In genomic region chr13:41061075-41061913, GRCh38 we compare ENCODE assay signal across 8 cellular contexts. TPM values are rescaled to one million over a fixed set of nuclear protein-coding genes. Genes with fewer than 3 reads are reported as not detected.
DNase-seq lines count a peak whose midpoint lies in the region; ATAC-seq, FAIRE-seq and TF ChIP-seq lines count a peak whose summit lies in the region.

WBP4 (plus strand) TSS chr13:41061509; CDS start chr13:41061674, 165 bp downstream.

- intact Hi-C loops in naive thymus-derived CD4-positive, alpha-beta T cell (cut with micrococcal nuclease) = loop anchor here (1.0 to 5.0 kb wide), 17 partner anchors 42 to 1210 kb away; partner anchors contain the start of genes ELF1 (in 2 of the 2), KBTBD6 (in 2 of the 2), MRPS31 (in 2 of the 2) and MTRF1 (in 2 of the 2)

- H3K4me3 ChIP-seq in DOHH2 (ENCODE audit: low read length) (peak within 1 kb of the TSS; percentile 91), KMS-11 (IDR thresholded peaks at IDR 0.05; ENCODE audit: insufficient read depth, low read depth, low read length) (no peak within 1 kb of the TSS)
- H3K4me3 ChIP-seq in naive thymus-derived CD4-positive, alpha-beta T cell (ENCODE audit: low read length) = peak within 1 kb of the TSS; percentile 74

- H4K20me1 ChIP-seq in DOHH2 (ENCODE audit: control insufficient read depth, insufficient read depth, low read depth, low read length) (no peaks in the 10 kb centered on the region), KMS-11 (ENCODE audit: insufficient read depth) (no peaks in the 10 kb centered on the region)

- H3K4me2 ChIP-seq in DOHH2 (ENCODE audit: low read length) (peak within 1 kb of the TSS; percentile 83), KMS-11 (peak within 1 kb of the TSS; percentile 87)

- H3K27ac ChIP-seq in DOHH2 (ENCODE audit: low read depth, low read length) (peak within 1 kb of the TSS; percentile 79), KMS-11 (peak within 1 kb of the TSS; percentile 95)
- H3K27ac ChIP-seq in naive thymus-derived CD4-positive, alpha-beta T cell (ENCODE audit: low read depth, low read length) = peak within 1 kb of the TSS; percentile 77

- POLR2A ChIA-PET in naive thymus-derived CD4-positive, alpha-beta T cell (lab: Charles Lee) = interaction anchor here (0.7 to 5.7 kb wide), 21 partner anchors 9 to 1931 kb away, joined by 3 to 71 read pairs (median 4); partner anchors contain the start of genes DGKH, ELF1, EPSTI1 and MRPS31

- peak within 1 kb of the TSS; percentile 69 for H2AFZ ChIP-seq in KMS-11 (ENCODE audit: low read depth)

- no peaks in the 10 kb centered on the region for H3K9me3 ChIP-seq in DOHH2 (ENCODE audit: control insufficient read depth, insufficient read depth, low read length)
- H3K9me3 ChIP-seq in naive thymus-derived CD4-positive, alpha-beta T cell (ENCODE audit: control insufficient read depth in 2 of 3, low read length in 3 of 3) = no peaks in the 10 kb centered on the region

- 0 out of 2 replicates have a peak, but pooled peaks cover 3% of the 10 kb centered on the region for H3F3A ChIP-seq in DOHH2 (ENCODE audit: control insufficient read depth, insufficient read depth)

- CTCF ChIA-PET in naive thymus-derived CD4-positive, alpha-beta T cell (lab: Charles Lee) = interaction anchor here (0.5 to 2.1 kb wide), 9 partner anchors 13 to 1124 kb away, joined by 3 to 6 read pairs (median 4); partner anchors contain the start of gene ELF1

- peak within 1 kb of the TSS; percentile 95 to 100 (median 100) for H3K27ac Mint-ChIP-seq in naive thymus-derived CD4-positive, alpha-beta T cell
- H3K27ac Mint-ChIP-seq in stimulated activated memory B cell treated with anti-CD40 and anti-IgM and Interleukin-4, amounts not matched to agents 10 μg/mL and 1 μg/mL and 100 μg/mL, for 72 hours = peak within 1 kb of the TSS; percentile 100

- peaks cover 33 to 82% (median 59%) of the 10 kb centered on the region in 7 donors for H3K4me1 Mint-ChIP-seq in naive thymus-derived CD4-positive, alpha-beta T cell
- peaks cover 49% of the 10 kb centered on the region for H3K4me1 Mint-ChIP-seq in stimulated activated memory B cell treated with anti-CD40 and anti-IgM and Interleukin-4, amounts not matched to agents 10 μg/mL and 1 μg/mL and 100 μg/mL, for 72 hours

- peak; percentile 62 for ATAC-seq in GM21737 (IDR thresholded peaks at IDR 0.05; ENCODE audit: unreplicated experiment)
- ATAC-seq in naive thymus-derived CD4-positive, alpha-beta T cell = peak; percentile 78
- peak; percentile 88 for ATAC-seq in stimulated activated memory B cell treated with anti-CD40 and anti-IgM and Interleukin-4, amounts not matched to agents 10 μg/mL and 1 μg/mL and 100 μg/mL, for 72 hours

- H3K36me3 ChIP-seq in DOHH2 (ENCODE audit: control insufficient read depth, low read length) = peaks cover 30% of the 10 kb centered on the region
- no peaks in the 10 kb centered on the region for H3K36me3 ChIP-seq in KMS-11 (ENCODE audit: insufficient read depth)
- H3K36me3 ChIP-seq in naive thymus-derived CD4-positive, alpha-beta T cell (ENCODE audit: control insufficient read depth in 2 of 3, insufficient read depth in 3 of 3, low read length in 3 of 3) = peaks cover 0 to 30% (median 3%) of the 10 kb centered on the region in 3 experiments

- DNase-seq in RCC 7860 (ENCODE audit: low spot score) (peak; percentile 79), activated T-helper 1 cell treated with Interleukin-2 at 50 U/mL for 16 hours (ENCODE audit: low read depth) (peak; percentile 67), fibroblast of gingiva (ENCODE audit: low read depth) (peak; percentile 97)
- DNase-seq in naive thymus-derived CD4-positive, alpha-beta T cell = peak; percentile 81 to 94 (median 90)

- peaks cover 0 to 14% (median 9%) of the 10 kb centered on the region in 5 donors for H3K36me3 Mint-ChIP-seq in naive thymus-derived CD4-positive, alpha-beta T cell
- peaks cover 24% of the 10 kb centered on the region for H3K36me3 Mint-ChIP-seq in stimulated activated memory B cell treated with anti-CD40 and anti-IgM and Interleukin-4, amounts not matched to agents 10 μg/mL and 1 μg/mL and 100 μg/mL, for 72 hours

- no peak for TF ChIP-seq CTCF in DOHH2 (IDR thresholded peaks at IDR 0.05; ENCODE audit: low read depth, low read length, poor library complexity, severe bottlenecking)
- TF ChIP-seq CTCF in KMS-11 (conservative IDR thresholded peaks at IDR 0.05; ENCODE audit: low read depth, low read length) = no peak

- peak within 1 kb of the TSS; percentile 97 to 100 (median 99) for H3K4me3 Mint-ChIP-seq in naive thymus-derived CD4-positive, alpha-beta T cell
- H3K4me3 Mint-ChIP-seq in stimulated activated memory B cell treated with anti-CD40 and anti-IgM and Interleukin-4, amounts not matched to agents 10 μg/mL and 1 μg/mL and 100 μg/mL, for 72 hours = peak within 1 kb of the TSS; percentile 98

- peaks cover 43% of the 10 kb centered on the region for H3K4me1 ChIP-seq in DOHH2 (ENCODE audit: control insufficient read depth, low read length)
- peaks cover 41% of the 10 kb centered on the region for H3K4me1 ChIP-seq in KMS-11 (ENCODE audit: low read depth, poor library complexity, severe bottlenecking)
- H3K4me1 ChIP-seq in naive thymus-derived CD4-positive, alpha-beta T cell (ENCODE audit: control insufficient read depth in 2 of 2, insufficient read depth in 2 of 2, low read length in 2 of 2) = peaks cover 0 to 5% of the 10 kb centered on the region in 2 donors

- peak within 1 kb of the TSS; percentile 88 for H3K9ac ChIP-seq in KMS-11

- no peaks in the 10 kb centered on the region for H3K9me2 ChIP-seq in DOHH2 (replicated peaks; ENCODE audit: control insufficient read depth, low read length)

- no peak for FAIRE-seq in RCC 7860 (lab: Jason Lieb, UNC)

- H3K79me2 ChIP-seq in DOHH2 (ENCODE audit: control insufficient read depth, low read length) (peaks cover 77% of the 10 kb centered on the region), KMS-11 (ENCODE audit: insufficient read depth, low read depth) (peaks cover 75% of the 10 kb centered on the region)

- H3K9me3 Mint-ChIP-seq in naive thymus-derived CD4-positive, alpha-beta T cell = peaks cover 0 to 19% (median 0%) of the 10 kb centered on the region in 11 donors
- no peaks in the 10 kb centered on the region for H3K9me3 Mint-ChIP-seq in stimulated activated memory B cell treated with anti-CD40 and anti-IgM and Interleukin-4, amounts not matched to agents 10 μg/mL and 1 μg/mL and 100 μg/mL, for 72 hours

- peaks cover 0 to 10% (median 0%) of the 10 kb centered on the region in 5 donors for H3K27me3 Mint-ChIP-seq in naive thymus-derived CD4-positive, alpha-beta T cell
- no peaks in the 10 kb centered on the region for H3K27me3 Mint-ChIP-seq in stimulated activated memory B cell treated with anti-CD40 and anti-IgM and Interleukin-4, amounts not matched to agents 10 μg/mL and 1 μg/mL and 100 μg/mL, for 72 hours

- no peaks in the 10 kb centered on the region for H3K27me3 ChIP-seq in DOHH2 (ENCODE audit: control insufficient read depth, low read length)
- H3K27me3 ChIP-seq in KMS-11 (ENCODE audit: insufficient read depth, low read depth) = no peaks in the 10 kb centered on the region
- H3K27me3 ChIP-seq in naive thymus-derived CD4-positive, alpha-beta T cell (ENCODE audit: control insufficient read depth in 2 of 2, insufficient read depth in 2 of 2, low read length in 2 of 2) = no peaks in the 10 kb centered on the region

RNA-seq across cellular contexts. Expression of gene WBP4, which starts in this region (rescaled TPM):
- total RNA-seq in naive thymus-derived CD4-positive, alpha-beta T cell = 1 to 10 TPM; 6.5 to 9.8 (median 8.6) TPM
- 1 to 10 TPM; 2.8 to 4.8 TPM for polyA plus RNA-seq in naive thymus-derived CD4-positive, alpha-beta T cell
